In the genomic region with DNA sequence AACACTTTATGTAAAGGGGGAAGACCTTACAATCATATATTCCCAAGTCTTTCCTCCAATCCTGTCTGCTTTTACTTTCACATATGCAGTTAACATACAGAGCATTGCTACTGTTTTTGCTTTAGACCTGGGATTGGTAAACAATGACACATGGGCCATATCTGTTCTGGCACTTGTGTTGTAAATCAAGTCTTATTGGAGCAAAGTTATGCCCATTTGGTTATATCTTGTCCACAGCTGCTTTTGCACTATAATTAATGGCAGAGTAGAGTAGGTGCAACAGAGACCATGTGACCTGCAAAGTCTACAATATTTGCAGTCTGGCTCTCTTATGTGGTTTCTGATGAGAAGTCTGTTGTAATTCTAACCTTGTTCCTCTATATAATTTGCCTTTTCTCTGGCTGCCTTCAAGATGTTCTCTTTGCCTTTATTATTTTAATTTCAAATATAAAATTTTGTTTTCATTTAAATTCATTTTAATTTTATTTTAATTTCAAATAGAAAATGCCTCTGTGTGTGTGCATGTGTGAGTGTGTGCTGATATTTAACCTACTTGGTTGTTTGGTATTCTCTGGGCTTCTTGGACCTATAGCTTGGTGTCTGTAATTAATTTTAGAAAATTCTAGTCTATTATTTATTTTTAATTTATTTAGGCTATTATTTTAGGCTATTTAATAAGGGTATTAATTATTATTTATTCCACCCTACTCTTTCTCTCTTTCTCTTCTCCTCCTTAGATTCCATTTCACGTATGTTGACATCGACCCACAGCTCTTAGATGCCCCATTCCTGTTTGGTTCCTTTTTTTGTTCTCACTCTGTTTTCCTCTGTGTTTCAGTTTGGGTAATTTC, we compare ENCODE assay signal across 24 cellular contexts. TPM values are rescaled to one million over a fixed set of nuclear protein-coding genes. Genes with fewer than 3 reads are reported as not detected.
"Had no signal": no experiment of that assay in that cellular context is flagged by ENCODE, and none has a peak within 500 bp of the region (broad histone marks: within the 10 kb centered on the region; RNA-seq: fewer than 3 reads in every experiment).

No MANE protein-coding gene starts in this region.

- H3K27ac Mint-ChIP-seq: activated CD4-positive, alpha-beta memory T cell treated with anti-CD3 and anti-CD28 coated beads, Interleukin-2, amount 10 ng/mL, durations not matched to agents 7 days and 5 days; activated CD4-positive, alpha-beta T cell treated with anti-CD3 and anti-CD28 coated beads, Interleukin-2, amount 10 ng/mL, durations not matched to agents 24 days and 14 days; activated CD8-positive, alpha-beta memory T cell treated with anti-CD3 and anti-CD28 coated beads, Interleukin-2, amount 10 ng/mL, durations not matched to agents 7 days and 5 days; activated naive CD8-positive, alpha-beta T cell treated with anti-CD3 and anti-CD28 coated beads, Interleukin-2, amount 50 U/mL, for 24 hours; activated T-helper 1 cell treated with anti-CD3 and anti-CD28 coated beads, Interleukin-12 subunit alpha, Interleukin-12 subunit beta, Interleukin-2, Interleukin-4 antibody, amounts not matched to agents 30 ng/mL and 10 ng/mL and 1 ng/mL, durations not matched to agents 14 hours and 24 hours and 36 hours; endodermal cell; natural killer cell; stimulated activated naive B cell treated with anti-CD40 and anti-IgM and Interleukin-4, amounts not matched to agents 10 μg/mL and 1 μg/mL and 100 μg/mL, for 72 hours had no signal

- H3K36me3 Mint-ChIP-seq: activated CD8-positive, alpha-beta memory T cell treated with anti-CD3 and anti-CD28 coated beads, Interleukin-2, amount 10 ng/mL, durations not matched to agents 7 days and 5 days; natural killer cell; stimulated activated naive B cell treated with anti-CD40 and anti-IgM and Interleukin-4, amounts not matched to agents 10 μg/mL and 1 μg/mL and 100 μg/mL, for 72 hours had no signal

- H3K4me3 ChIP-seq: esophagus squamous epithelium, gastrocnemius medialis, transverse colon, vagina had no signal

- ATAC-seq: activated CD4-positive, CD25-positive, alpha-beta regulatory T cell treated with anti-CD3 and anti-CD28 coated beads, Interleukin-2, amount 50 U/mL, for 24 hours; activated CD8-positive, alpha-beta memory T cell treated with anti-CD3 and anti-CD28 coated beads, Interleukin-2, amount 10 ng/mL, durations not matched to agents 7 days and 5 days; activated naive CD8-positive, alpha-beta T cell treated with anti-CD3 and anti-CD28 coated beads, Interleukin-2, amount 50 U/mL, for 24 hours; gastrocnemius medialis; natural killer cell; stimulated activated naive B cell treated with anti-CD40 and anti-IgM and Interleukin-4, amounts not matched to agents 10 μg/mL and 1 μg/mL and 100 μg/mL, for 72 hours had no signal

- H3K27ac ChIP-seq: esophagus squamous epithelium, gastrocnemius medialis, transverse colon, vagina had no signal

- DNase-seq: activated CD4-positive, alpha-beta memory T cell treated with anti-CD3 and anti-CD28 coated beads, Interleukin-2, amount 10 ng/mL, durations not matched to agents 7 days and 5 days; activated CD4-positive, alpha-beta T cell treated with anti-CD3 and anti-CD28 coated beads, Interleukin-2, amount 10 ng/mL, durations not matched to agents 24 days and 14 days; activated CD8-positive, alpha-beta memory T cell treated with anti-CD3 and anti-CD28 coated beads, Interleukin-2, amount 10 ng/mL, durations not matched to agents 7 days and 5 days; activated gamma-delta T cell; activated naive CD4-positive, alpha-beta T cell treated with anti-CD3 and anti-CD28 coated beads, Interleukin-2, amount 50 U/mL, for 16 hours; activated naive CD8-positive, alpha-beta T cell treated with anti-CD3 and anti-CD28 coated beads, Interleukin-2, amount 50 U/mL, for 24 hours; activated T-cell treated with anti-CD3 and anti-CD28 coated beads for 4 hours; cortex of kidney; endodermal cell; esophagus squamous epithelium; gastrocnemius medialis; hippocampal formation; midbrain; natural killer cell; stimulated activated CD4-positive, alpha-beta T cell treated with anti-CD3 and anti-CD28 coated beads, Interleukin-2, amount 100 ng/mL, for 48 hours; stimulated activated CD8-positive, alpha-beta memory T cell treated with anti-CD3 and anti-CD28 coated beads, Interleukin-4, amount 100 ng/mL, for 48 hours; stimulated activated naive B cell treated with anti-CD40 and anti-IgM and Interleukin-4, amounts not matched to agents 10 μg/mL and 1 μg/mL and 100 μg/mL, for 72 hours; transverse colon had no signal

- H3K4me1 Mint-ChIP-seq: activated CD4-positive, alpha-beta memory T cell treated with anti-CD3 and anti-CD28 coated beads, Interleukin-2, amount 10 ng/mL, durations not matched to agents 7 days and 5 days; activated CD8-positive, alpha-beta memory T cell treated with anti-CD3 and anti-CD28 coated beads, Interleukin-2, amount 10 ng/mL, durations not matched to agents 7 days and 5 days; endodermal cell; natural killer cell; stimulated activated naive B cell treated with anti-CD40 and anti-IgM and Interleukin-4, amounts not matched to agents 10 μg/mL and 1 μg/mL and 100 μg/mL, for 72 hours had no signal

- H3K4me3 Mint-ChIP-seq: activated CD4-positive, alpha-beta memory T cell treated with anti-CD3 and anti-CD28 coated beads, Interleukin-2, amount 10 ng/mL, durations not matched to agents 7 days and 5 days; activated CD4-positive, alpha-beta T cell treated with anti-CD3 and anti-CD28 coated beads, Interleukin-2, amount 10 ng/mL, durations not matched to agents 24 days and 14 days; activated CD8-positive, alpha-beta memory T cell treated with anti-CD3 and anti-CD28 coated beads, Interleukin-2, amount 10 ng/mL, durations not matched to agents 7 days and 5 days; activated naive CD8-positive, alpha-beta T cell treated with anti-CD3 and anti-CD28 coated beads, Interleukin-2, amount 50 U/mL, for 24 hours; activated T-helper 1 cell treated with anti-CD3 and anti-CD28 coated beads, Interleukin-12 subunit alpha, Interleukin-12 subunit beta, Interleukin-2, Interleukin-4 antibody, amounts not matched to agents 30 ng/mL and 10 ng/mL and 1 ng/mL, durations not matched to agents 14 hours and 24 hours and 36 hours; endodermal cell; natural killer cell; stimulated activated naive B cell treated with anti-CD40 and anti-IgM and Interleukin-4, amounts not matched to agents 10 μg/mL and 1 μg/mL and 100 μg/mL, for 72 hours had no signal

- H3K9me3 ChIP-seq: esophagus squamous epithelium, gastrocnemius medialis, transverse colon, vagina had no signal

- H3K27me3 ChIP-seq: gastrocnemius medialis, transverse colon, vagina had no signal

- H3K4me1 ChIP-seq: esophagus squamous epithelium, gastrocnemius medialis, transverse colon, vagina had no signal

- H3K36me3 ChIP-seq: esophagus squamous epithelium, gastrocnemius medialis, transverse colon, vagina had no signal

- H3K9me3 Mint-ChIP-seq: activated CD4-positive, alpha-beta memory T cell treated with anti-CD3 and anti-CD28 coated beads, Interleukin-2, amount 10 ng/mL, durations not matched to agents 7 days and 5 days; activated CD4-positive, alpha-beta T cell treated with anti-CD3 and anti-CD28 coated beads, Interleukin-2, amount 10 ng/mL, durations not matched to agents 24 days and 14 days; activated naive CD8-positive, alpha-beta T cell treated with anti-CD3 and anti-CD28 coated beads, Interleukin-2, amount 50 U/mL, for 24 hours; activated T-helper 1 cell treated with anti-CD3 and anti-CD28 coated beads, Interleukin-12 subunit alpha, Interleukin-12 subunit beta, Interleukin-2, Interleukin-4 antibody, amounts not matched to agents 30 ng/mL and 10 ng/mL and 1 ng/mL, durations not matched to agents 14 hours and 24 hours and 36 hours; endodermal cell; natural killer cell; stimulated activated naive B cell treated with anti-CD40 and anti-IgM and Interleukin-4, amounts not matched to agents 10 μg/mL and 1 μg/mL and 100 μg/mL, for 72 hours had no signal

RNA-seq across cellular contexts. Expression of gene NTSR2, which starts 59.6 kb away (rescaled TPM):
- total RNA-seq: activated CD4-positive, alpha-beta memory T cell treated with anti-CD3 and anti-CD28 coated beads, Interleukin-2, amount 10 ng/mL, durations not matched to agents 7 days and 5 days; activated CD4-positive, alpha-beta T cell treated with anti-CD3 and anti-CD28 coated beads, Interleukin-2, amount 10 ng/mL, durations not matched to agents 24 days and 14 days; activated CD8-positive, alpha-beta memory T cell treated with anti-CD3 and anti-CD28 coated beads, Interleukin-2, amount 10 ng/mL, durations not matched to agents 7 days and 5 days; activated T-helper 1 cell treated with anti-CD3 and anti-CD28 coated beads, Interleukin-12 subunit alpha, Interleukin-12 subunit beta, Interleukin-2, Interleukin-4 antibody, amounts not matched to agents 30 ng/mL and 10 ng/mL and 1 ng/mL, durations not matched to agents 14 hours and 24 hours and 36 hours; endodermal cell; esophagus squamous epithelium; liver; natural killer cell; osteoblast; posterior vena cava; transverse colon; vagina had no signal
